Comparison of ENCODE assay signal across 1 cellular context in genomic region chr6:34196116-34196832, GRCh38.
TF ChIP-seq lines count a peak whose summit lies in the region.

No MANE protein-coding gene starts in this region.

TF ChIP-seq in HepG2, 621 proteins besides CTCF, POLR2A, EP300 and RAD21 (continued from another document and continues in another):
- peak; percentile 51; the same call in 1 of the 2 replicates for TF ChIP-seq ZNF891 (CRISPR knock-in tag; IDR thresholded peaks at IDR 0.05)
- no peak for TF ChIP-seq ZNF552 (CRISPR knock-in tag; IDR thresholded peaks at IDR 0.05; ENCODE audit: borderline replicate concordance)
- TF ChIP-seq SOX13 (IDR thresholded peaks at IDR 0.05): no peak
- peak in 1 of 2 experiments; percentile 51; a peak in 2 of 4 replicates for TF ChIP-seq SOX13 (CRISPR knock-in tag; conservative IDR thresholded peaks at IDR 0.05 in 1 of 2, IDR thresholded peaks at IDR 0.05 in 1 of 2)
- TF ChIP-seq CHD4 (IDR thresholded peaks at IDR 0.05; ENCODE audit: borderline replicate concordance, low read length): no peak
- peak; percentile 73; the same call in 1 of the 2 replicates for TF ChIP-seq ZNF800 (CRISPR knock-in tag; IDR thresholded peaks at IDR 0.05)
- 0 out of 2 replicates have a peak, but pooled peaks have one; percentile 25 for TF ChIP-seq HNRNPL (IDR thresholded peaks at IDR 0.05; ENCODE audit: low read depth, low read length)
- peak; percentile 90 for TF ChIP-seq DNMT1 (CRISPR knock-in tag; IDR thresholded peaks at IDR 0.05)
- TF ChIP-seq ZNF839 (CRISPR knock-in tag; IDR thresholded peaks at IDR 0.05; ENCODE audit: borderline replicate concordance): no peak
- peak; percentile 66; the same call in 1 of the 2 replicates for TF ChIP-seq FUBP1 (CRISPR knock-in tag; IDR thresholded peaks at IDR 0.05; ENCODE audit: borderline replicate concordance)
- peak; percentile 69; the same call in 1 of the 2 replicates for TF ChIP-seq KAT8 (CRISPR knock-in tag; IDR thresholded peaks at IDR 0.05)
- no peak for TF ChIP-seq SYNCRIP (IDR thresholded peaks at IDR 0.05; ENCODE audit: insufficient read depth, low read depth, low read length)
- no peak for TF ChIP-seq CCDC6 (CRISPR knock-in tag; IDR thresholded peaks at IDR 0.05)
- no peak; the same call in 1 of the 2 replicates for TF ChIP-seq SAP130 (CRISPR knock-in tag; IDR thresholded peaks at IDR 0.05; ENCODE audit: low read depth)
- TF ChIP-seq KLF11 (CRISPR knock-in tag; IDR thresholded peaks at IDR 0.05): no peak; the same call in 1 of the 2 replicates
- TF ChIP-seq PTBP1 (IDR thresholded peaks at IDR 0.05; ENCODE audit: low read depth, low read length, poor library complexity, severe bottlenecking): peak; percentile 70
- 0 out of 4 replicates have a peak, but pooled peaks of 1 of the 2 experiments have one; percentile 14 for TF ChIP-seq NR2F1 (CRISPR knock-in tag; IDR thresholded peaks at IDR 0.05)
- TF ChIP-seq ZSCAN25 (CRISPR knock-in tag; IDR thresholded peaks at IDR 0.05): no peak
- TF ChIP-seq ZNF121 (CRISPR knock-in tag; IDR thresholded peaks at IDR 0.05): 0 out of 2 replicates have a peak, but pooled peaks have one; percentile 22
- TF ChIP-seq SIN3A (IDR thresholded peaks at IDR 0.05; ENCODE audit: borderline replicate concordance, low read depth, low read length): peak; percentile 30; the same call in 1 of the 2 replicates
- no peak for TF ChIP-seq HOXA9 (CRISPR knock-in tag; IDR thresholded peaks at IDR 0.05; ENCODE audit: borderline replicate concordance)
- peak; percentile 49 for TF ChIP-seq IRF2 (CRISPR knock-in tag; IDR thresholded peaks at IDR 0.05)
- peak; percentile 44; the same call in 1 of the 2 replicates for TF ChIP-seq NFKBIZ (CRISPR knock-in tag; IDR thresholded peaks at IDR 0.05)
- no peak for TF ChIP-seq ZNF574 (CRISPR knock-in tag; IDR thresholded peaks at IDR 0.05)
- TF ChIP-seq ZNF790 (CRISPR knock-in tag; IDR thresholded peaks at IDR 0.05; ENCODE audit: borderline replicate concordance): no peak
- TF ChIP-seq CSRNP1 (CRISPR knock-in tag; IDR thresholded peaks at IDR 0.05): peak; percentile 82
- TF ChIP-seq DRAP1 (CRISPR knock-in tag; IDR thresholded peaks at IDR 0.05): peak; percentile 43; the same call in 1 of the 2 replicates
- TF ChIP-seq ZNF644 (CRISPR knock-in tag; IDR thresholded peaks at IDR 0.05; ENCODE audit: low read depth): no peak
- TF ChIP-seq ZNF274 (CRISPR knock-in tag; IDR thresholded peaks at IDR 0.05): peak; percentile 44; the same call in 1 of the 2 replicates
- TF ChIP-seq EZH2 (conservative IDR thresholded peaks at IDR 0.05; ENCODE audit: low read depth, low read length): no peak
- TF ChIP-seq ZNF230 (CRISPR knock-in tag; IDR thresholded peaks at IDR 0.05): peak; percentile 67; the same call in 1 of the 2 replicates
- TF ChIP-seq MAF1 (CRISPR knock-in tag; IDR thresholded peaks at IDR 0.05; ENCODE audit: borderline replicate concordance): no peak
- peak; percentile 60; the same call in 1 of the 2 replicates for TF ChIP-seq PATZ1 (CRISPR knock-in tag; IDR thresholded peaks at IDR 0.05)
- TF ChIP-seq ARNTL (CRISPR knock-in tag; IDR thresholded peaks at IDR 0.05): 0 out of 2 replicates have a peak, but pooled peaks have one; percentile 48
- TF ChIP-seq ATF7 (IDR thresholded peaks at IDR 0.05): no peak
- TF ChIP-seq ATF7 (CRISPR knock-in tag; IDR thresholded peaks at IDR 0.05): peak; percentile 32; the same call in 1 of the 2 replicates
- TF ChIP-seq NFYC (CRISPR knock-in tag; IDR thresholded peaks at IDR 0.05): no peak
- no peak for TF ChIP-seq ZNF496 (CRISPR knock-in tag; IDR thresholded peaks at IDR 0.05; ENCODE audit: insufficient replicate concordance)
- TF ChIP-seq JDP2 (CRISPR knock-in tag; IDR thresholded peaks at IDR 0.05; ENCODE audit: borderline replicate concordance): no peak
- no peak for TF ChIP-seq ZMAT3 (CRISPR knock-in tag; conservative IDR thresholded peaks at IDR 0.05)
- TF ChIP-seq GTF3A (CRISPR knock-in tag; conservative IDR thresholded peaks at IDR 0.05): peak; percentile 94; the same call in 1 of the 2 replicates
- TF ChIP-seq KDM1A (CRISPR knock-in tag; IDR thresholded peaks at IDR 0.05): peak; percentile 50; the same call in 1 of the 2 replicates
- no peak for TF ChIP-seq HNF4G (IDR thresholded peaks at IDR 0.05; ENCODE audit: borderline replicate concordance, low read depth, low read length)
- 0 out of 2 replicates have a peak, but pooled peaks have one; percentile 6 for TF ChIP-seq HNF4G (CRISPR knock-in tag; IDR thresholded peaks at IDR 0.05; ENCODE audit: borderline replicate concordance, low read depth)
- peak; percentile 86 for TF ChIP-seq ZNF556 (CRISPR knock-in tag; IDR thresholded peaks at IDR 0.05; ENCODE audit: borderline replicate concordance)
- TF ChIP-seq RNF219 (CRISPR knock-in tag; IDR thresholded peaks at IDR 0.05): no peak
- peak; percentile 61 for TF ChIP-seq YY1 (IDR thresholded peaks at IDR 0.05; ENCODE audit: insufficient read depth, insufficient replicate concordance, low read depth, low read length)
- peak; percentile 68; the same call in 1 of the 2 replicates for TF ChIP-seq ZNF761 (CRISPR knock-in tag; conservative IDR thresholded peaks at IDR 0.05)
- peak; percentile 72 for TF ChIP-seq POGZ (CRISPR knock-in tag; IDR thresholded peaks at IDR 0.05)
- peak; percentile 93 for TF ChIP-seq ZNF414 (CRISPR knock-in tag; IDR thresholded peaks at IDR 0.05)
- peak; percentile 95; the same call in 1 of the 2 replicates for TF ChIP-seq PAX8 (CRISPR knock-in tag; IDR thresholded peaks at IDR 0.05; ENCODE audit: borderline replicate concordance)
- peak; percentile 68; the same call in 1 of the 2 replicates for TF ChIP-seq ZNF44 (CRISPR knock-in tag; IDR thresholded peaks at IDR 0.05)
- no peak; the same call in 1 of the 2 replicates for TF ChIP-seq HIC2 (CRISPR knock-in tag; IDR thresholded peaks at IDR 0.05; ENCODE audit: low read depth)
- TF ChIP-seq ZNF317 (CRISPR knock-in tag; IDR thresholded peaks at IDR 0.05): peak; percentile 83
- TF ChIP-seq TEAD3 (CRISPR knock-in tag; optimal IDR thresholded peaks at IDR 0.05; ENCODE audit: borderline replicate concordance): peak; percentile 35
